Comparison of ENCODE assay signal across 1 cellular context in the genomic region with DNA sequence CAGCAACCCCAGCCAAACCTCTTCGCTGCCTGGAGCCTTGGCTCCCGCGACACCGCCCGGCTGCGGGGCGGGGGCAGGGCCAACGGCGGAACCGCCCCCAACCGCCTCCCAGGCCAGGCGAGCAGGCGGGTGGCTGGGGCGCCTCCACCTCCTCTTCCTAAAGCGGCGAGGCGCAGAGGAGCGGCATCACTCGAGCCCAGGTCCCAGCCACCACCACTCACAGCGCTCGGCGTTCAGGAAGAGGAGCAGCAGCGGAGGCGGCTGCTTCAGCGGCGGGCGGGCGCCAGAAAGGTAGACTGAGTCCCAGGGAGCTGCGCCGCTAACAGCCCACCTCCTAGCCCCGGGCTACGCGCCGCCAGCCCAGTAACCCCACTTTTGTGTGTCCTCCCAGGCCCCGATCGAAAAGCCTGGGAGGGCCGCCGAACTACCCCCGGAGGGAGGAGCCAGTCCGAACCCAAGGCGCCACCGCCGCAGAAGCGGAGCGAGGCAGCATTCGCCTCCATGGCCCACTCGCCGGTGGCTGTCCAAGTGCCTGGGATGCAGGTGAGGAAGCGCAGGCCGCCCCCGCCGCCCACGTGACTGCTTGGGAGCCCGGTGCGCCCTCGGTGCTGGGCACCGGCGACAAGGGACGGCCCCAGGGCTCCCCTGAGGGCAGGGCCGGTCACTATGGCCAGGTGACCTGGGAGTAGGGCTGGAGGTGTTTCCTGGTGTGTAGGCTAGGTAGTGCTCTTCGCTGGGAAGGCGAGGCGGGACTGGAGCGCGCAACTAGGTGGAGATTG.
TF ChIP-seq lines count a peak whose summit lies in the region.

Gene STK26 (plus strand): TSS at position 186 of the 779 bp plus-strand sequence. CDS start 316 bp downstream, at position 502.

TF ChIP-seq in HepG2, 621 proteins besides CTCF, POLR2A, EP300 and RAD21 (continued from another document and continues in another):
- TF ChIP-seq, protein P1, sequence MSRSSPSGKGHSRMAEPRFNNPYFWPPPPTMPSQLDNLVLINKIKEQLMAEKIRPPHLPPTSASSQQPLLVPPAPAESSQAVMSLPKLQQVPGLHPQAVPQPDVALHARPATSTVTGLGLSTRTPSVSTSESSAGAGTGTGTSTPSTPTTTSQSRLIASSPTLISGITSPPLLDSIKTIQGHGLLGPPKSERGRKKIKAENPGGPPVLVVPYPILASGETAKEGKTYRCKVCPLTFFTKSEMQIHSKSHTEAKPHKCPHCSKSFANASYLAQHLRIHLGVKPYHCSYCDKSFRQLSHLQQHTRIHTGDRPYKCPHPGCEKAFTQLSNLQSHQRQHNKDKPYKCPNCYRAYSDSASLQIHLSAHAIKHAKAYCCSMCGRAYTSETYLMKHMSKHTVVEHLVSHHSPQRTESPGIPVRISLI (CRISPR knock-in tag; IDR thresholded peaks at IDR 0.05; ENCODE audit: borderline replicate concordance): no peak
- no peak for TF ChIP-seq AKAP8 (CRISPR knock-in tag; IDR thresholded peaks at IDR 0.05)
- no peak for TF ChIP-seq NFE2L2 (IDR thresholded peaks at IDR 0.05; ENCODE audit: low read length)
- TF ChIP-seq TCF7 (IDR thresholded peaks at IDR 0.05; ENCODE audit: low read depth): no peak
- TF ChIP-seq, protein P2, sequence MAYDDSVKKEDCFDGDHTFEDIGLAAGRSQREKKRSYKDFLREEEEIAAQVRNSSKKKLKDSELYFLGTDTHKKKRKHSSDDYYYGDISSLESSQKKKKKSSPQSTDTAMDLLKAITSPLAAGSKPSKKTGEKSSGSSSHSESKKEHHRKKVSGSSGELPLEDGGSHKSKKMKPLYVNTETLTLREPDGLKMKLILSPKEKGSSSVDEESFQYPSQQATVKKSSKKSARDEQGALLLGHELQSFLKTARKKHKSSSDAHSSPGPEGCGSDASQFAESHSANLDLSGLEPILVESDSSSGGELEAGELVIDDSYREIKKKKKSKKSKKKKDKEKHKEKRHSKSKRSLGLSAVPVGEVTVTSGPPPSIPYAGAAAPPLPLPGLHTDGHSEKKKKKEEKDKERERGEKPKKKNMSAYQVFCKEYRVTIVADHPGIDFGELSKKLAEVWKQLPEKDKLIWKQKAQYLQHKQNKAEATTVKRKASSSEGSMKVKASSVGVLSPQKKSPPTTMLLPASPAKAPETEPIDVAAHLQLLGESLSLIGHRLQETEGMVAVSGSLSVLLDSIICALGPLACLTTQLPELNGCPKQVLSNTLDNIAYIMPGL (CRISPR knock-in tag; IDR thresholded peaks at IDR 0.05; ENCODE audit: borderline replicate concordance in 1 of 2, low read depth in 1 of 2): peak; percentile 29 to 44; a peak in 2 of 4 replicates
- TF ChIP-seq NFATC3 (CRISPR knock-in tag; IDR thresholded peaks at IDR 0.05): no peak
- 0 out of 2 replicates have a peak, but pooled peaks have one; percentile 19 for TF ChIP-seq HNRNPL (IDR thresholded peaks at IDR 0.05; ENCODE audit: low read depth, low read length)
- no peak for TF ChIP-seq ZNF749 (CRISPR knock-in tag; IDR thresholded peaks at IDR 0.05; ENCODE audit: borderline replicate concordance)
- TF ChIP-seq STAG1 (CRISPR knock-in tag; IDR thresholded peaks at IDR 0.05): no peak
- no peak for TF ChIP-seq AFF4 (CRISPR knock-in tag; IDR thresholded peaks at IDR 0.05)
- TF ChIP-seq CHD2 (IDR thresholded peaks at IDR 0.05; ENCODE audit: low read depth, low read length): peak; percentile 73
- TF ChIP-seq, protein P3, sequence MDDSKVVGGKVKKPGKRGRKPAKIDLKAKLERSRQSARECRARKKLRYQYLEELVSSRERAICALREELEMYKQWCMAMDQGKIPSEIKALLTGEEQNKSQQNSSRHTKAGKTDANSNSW (CRISPR knock-in tag; IDR thresholded peaks at IDR 0.05; ENCODE audit: borderline replicate concordance): no peak
- TF ChIP-seq ZNF180 (CRISPR knock-in tag; IDR thresholded peaks at IDR 0.05; ENCODE audit: borderline replicate concordance, low read depth): no peak
- TF ChIP-seq POGK (CRISPR knock-in tag; conservative IDR thresholded peaks at IDR 0.05): 0 out of 2 replicates have a peak, but pooled peaks have one; percentile 26
- no peak for TF ChIP-seq ZNF138 (CRISPR knock-in tag; IDR thresholded peaks at IDR 0.05; ENCODE audit: low read depth)
- no peak for TF ChIP-seq HHEX (CRISPR knock-in tag; IDR thresholded peaks at IDR 0.05)
- no peak for TF ChIP-seq ZNF30 (CRISPR knock-in tag; IDR thresholded peaks at IDR 0.05)
- no peak for TF ChIP-seq HNF4A (CRISPR knock-in tag; IDR thresholded peaks at IDR 0.05)
- TF ChIP-seq, protein P4, sequence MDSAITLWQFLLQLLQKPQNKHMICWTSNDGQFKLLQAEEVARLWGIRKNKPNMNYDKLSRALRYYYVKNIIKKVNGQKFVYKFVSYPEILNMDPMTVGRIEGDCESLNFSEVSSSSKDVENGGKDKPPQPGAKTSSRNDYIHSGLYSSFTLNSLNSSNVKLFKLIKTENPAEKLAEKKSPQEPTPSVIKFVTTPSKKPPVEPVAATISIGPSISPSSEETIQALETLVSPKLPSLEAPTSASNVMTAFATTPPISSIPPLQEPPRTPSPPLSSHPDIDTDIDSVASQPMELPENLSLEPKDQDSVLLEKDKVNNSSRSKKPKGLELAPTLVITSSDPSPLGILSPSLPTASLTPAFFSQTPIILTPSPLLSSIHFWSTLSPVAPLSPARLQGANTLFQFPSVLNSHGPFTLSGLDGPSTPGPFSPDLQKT (CRISPR knock-in tag; IDR thresholded peaks at IDR 0.05; ENCODE audit: borderline replicate concordance): no peak
- TF ChIP-seq, protein P5, sequence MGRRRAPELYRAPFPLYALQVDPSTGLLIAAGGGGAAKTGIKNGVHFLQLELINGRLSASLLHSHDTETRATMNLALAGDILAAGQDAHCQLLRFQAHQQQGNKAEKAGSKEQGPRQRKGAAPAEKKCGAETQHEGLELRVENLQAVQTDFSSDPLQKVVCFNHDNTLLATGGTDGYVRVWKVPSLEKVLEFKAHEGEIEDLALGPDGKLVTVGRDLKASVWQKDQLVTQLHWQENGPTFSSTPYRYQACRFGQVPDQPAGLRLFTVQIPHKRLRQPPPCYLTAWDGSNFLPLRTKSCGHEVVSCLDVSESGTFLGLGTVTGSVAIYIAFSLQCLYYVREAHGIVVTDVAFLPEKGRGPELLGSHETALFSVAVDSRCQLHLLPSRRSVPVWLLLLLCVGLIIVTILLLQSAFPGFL (CRISPR knock-in tag; IDR thresholded peaks at IDR 0.05): no peak
- TF ChIP-seq, protein P6, sequence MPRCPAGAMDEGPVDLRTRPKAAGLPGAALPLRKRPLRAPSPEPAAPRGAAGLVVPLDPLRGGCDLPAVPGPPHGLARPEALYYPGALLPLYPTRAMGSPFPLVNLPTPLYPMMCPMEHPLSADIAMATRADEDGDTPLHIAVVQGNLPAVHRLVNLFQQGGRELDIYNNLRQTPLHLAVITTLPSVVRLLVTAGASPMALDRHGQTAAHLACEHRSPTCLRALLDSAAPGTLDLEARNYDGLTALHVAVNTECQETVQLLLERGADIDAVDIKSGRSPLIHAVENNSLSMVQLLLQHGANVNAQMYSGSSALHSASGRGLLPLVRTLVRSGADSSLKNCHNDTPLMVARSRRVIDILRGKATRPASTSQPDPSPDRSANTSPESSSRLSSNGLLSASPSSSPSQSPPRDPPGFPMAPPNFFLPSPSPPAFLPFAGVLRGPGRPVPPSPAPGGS (CRISPR knock-in tag; IDR thresholded peaks at IDR 0.05): no peak
- TF ChIP-seq ZNF260 (CRISPR knock-in tag; IDR thresholded peaks at IDR 0.05; ENCODE audit: borderline replicate concordance, low read depth): no peak
- TF ChIP-seq MED13 (CRISPR knock-in tag; IDR thresholded peaks at IDR 0.05): no peak
- TF ChIP-seq KDM5B (CRISPR knock-in tag; IDR thresholded peaks at IDR 0.05; ENCODE audit: borderline replicate concordance): peak; percentile 7; the same call in 1 of the 2 replicates
- TF ChIP-seq ZNF784 (CRISPR knock-in tag; IDR thresholded peaks at IDR 0.05; ENCODE audit: borderline replicate concordance): no peak
- peak; percentile 26; the same call in 1 of the 2 replicates for TF ChIP-seq ZNF331 (CRISPR knock-in tag; IDR thresholded peaks at IDR 0.05)
- TF ChIP-seq ZNF18 (CRISPR knock-in tag; IDR thresholded peaks at IDR 0.05; ENCODE audit: insufficient replicate concordance): peak; percentile 28
- TF ChIP-seq ZNF558 (CRISPR knock-in tag; IDR thresholded peaks at IDR 0.05; ENCODE audit: borderline replicate concordance): peak; percentile 31; the same call in 1 of the 2 replicates
- no peak for TF ChIP-seq ZSCAN5A (CRISPR knock-in tag; IDR thresholded peaks at IDR 0.05; ENCODE audit: borderline replicate concordance)
- peak; percentile 26; the same call in 1 of the 2 replicates for TF ChIP-seq FOXP4 (CRISPR knock-in tag; IDR thresholded peaks at IDR 0.05)
- TF ChIP-seq ZBTB8A (CRISPR knock-in tag; IDR thresholded peaks at IDR 0.05; ENCODE audit: borderline replicate concordance, low read depth): no peak
- TF ChIP-seq ZNF780A (CRISPR knock-in tag; IDR thresholded peaks at IDR 0.05): no peak
- TF ChIP-seq ZBTB38 (CRISPR knock-in tag; IDR thresholded peaks at IDR 0.05): no peak
- TF ChIP-seq ZFP37 (CRISPR knock-in tag; IDR thresholded peaks at IDR 0.05; ENCODE audit: borderline replicate concordance): no peak
- TF ChIP-seq ZNF124 (CRISPR knock-in tag; IDR thresholded peaks at IDR 0.05): no peak
- TF ChIP-seq ZNF614 (CRISPR knock-in tag; IDR thresholded peaks at IDR 0.05; ENCODE audit: borderline replicate concordance): no peak
